Comparison of ENCODE assay signal across 15 cellular contexts in genomic region chr13:110055089-110055488, GRCh38.
DNase-seq lines count a peak whose midpoint lies in the region; ATAC-seq and TF ChIP-seq lines count a peak whose summit lies in the region.
"Had no signal": no experiment of that assay in that cellular context is flagged by ENCODE, and none has a peak within 500 bp of the region (broad histone marks: within the 10 kb centered on the region; RNA-seq: fewer than 3 reads in every experiment).

No MANE protein-coding gene starts in this region.

- peaks cover 0 to 41% of the 10 kb centered on the region in 2 donors for H3K9me3 ChIP-seq in ascending aorta
- H3K9me3 ChIP-seq: mucosa of descending colon, transverse colon had no signal

- H3K36me3 ChIP-seq in ascending aorta, result peaks cover 0 to 24% of the 10 kb centered on the region in 2 donors
- H3K36me3 ChIP-seq: transverse colon had no signal

- intact Hi-C loops in ascending aorta (cut with DNase I), result loop anchor here (5.0 to 10.0 kb wide), 3 partner anchors 33 to 660 kb away; partner anchors contain the start of gene ING1

- peaks cover 0 to 12% of the 10 kb centered on the region in 2 donors for H3K4me1 ChIP-seq in ascending aorta
- H3K4me1 ChIP-seq: transverse colon had no signal

- CTCF ChIA-PET in HEK293T (lab: Yijun Ruan, JAX), result interaction anchor here (0.5 kb wide), 1 partner anchor 257 kb away, joined by 4 read pairs; no protein-coding TSS in a partner anchor

- DNase-seq in AG08395 (ENCODE audit: low spot score) (peak; percentile 36), amniotic epithelial cell (ENCODE audit: low read depth) (peak; percentile 96), HEK293T (ENCODE audit: extremely low spot score) (no peak), ascending aorta (ENCODE audit: low spot score in 2 of 2) (no peak), retina (no peak)
- DNase-seq: mucosa of descending colon, NCI-H187, OCI-M1, T1000, transverse colon had no signal

- H3K27ac ChIP-seq in ascending aorta, result no peak overlapping the region
- H3K27ac ChIP-seq: transverse colon had no signal

- POLR2A ChIA-PET in HEK293T (lab: Yijun Ruan, JAX), result no interaction called here

- no peak for TF ChIP-seq CTCF in ascending aorta (IDR thresholded peaks at IDR 0.05)

- no peaks in the 10 kb centered on the region for H3K27me3 ChIP-seq in ascending aorta
- H3K27me3 ChIP-seq: transverse colon had no signal

- H3K4me3 ChIP-seq in ascending aorta, result no peak overlapping the region
- H3K4me3 ChIP-seq: mucosa of descending colon, transverse colon had no signal

- peak; percentile 64 for ATAC-seq in GM19035 (IDR thresholded peaks at IDR 0.05; ENCODE audit: unreplicated experiment)
- ATAC-seq in HG03354 (IDR thresholded peaks at IDR 0.05; ENCODE audit: poor library complexity, severe bottlenecking, unreplicated experiment), result peak; percentile 66
- ATAC-seq in HG03097 (IDR thresholded peaks at IDR 0.05; ENCODE audit: low FRiP score, unreplicated experiment), result no peak
- ATAC-seq: esophagus mucosa, HCT116, mucosa of descending colon had no signal

TF ChIP-seq in HEK293T, 16 proteins besides CTCF, POLR2A, EP300 and RAD21:
- no peak for TF ChIP-seq CTBP1 (IDR thresholded peaks at IDR 0.05; ENCODE audit: borderline replicate concordance)
- no peak for TF ChIP-seq ARNT (IDR thresholded peaks at IDR 0.05)

Comparison
In these comparisons a context has a peak if more than half of its experiments do, and no peak if none do; other contexts are left out.
1. DNase-seq: peak in AG08395 (single experiment) and amniotic epithelial cell (single experiment); none in HEK293T (single experiment), ascending aorta (0 of 2) and retina (single experiment).